ENCODE assay signal across 29 cellular contexts in genomic region chr2:88345842-88346241, GRCh38.
"Had no signal": no experiment of that assay in that cellular context is flagged by ENCODE, and none has a peak within 500 bp of the region (broad histone marks: within the 10 kb centered on the region; RNA-seq: fewer than 3 reads in every experiment).

No MANE protein-coding gene starts in this region.

- H3K9me3 ChIP-seq: ovary, psoas muscle, right lobe of liver, sigmoid colon, thoracic aorta, thyroid gland, upper lobe of left lung, vagina had no signal

- H3K27ac ChIP-seq: ovary, parathyroid adenoma, psoas muscle, right lobe of liver, sigmoid colon, stomach, thoracic aorta, thyroid gland, tibial nerve, upper lobe of left lung, vagina had no signal

- H3K9ac ChIP-seq: parathyroid adenoma had no signal

- H2AFZ ChIP-seq: parathyroid adenoma had no signal

- ATAC-seq: naive thymus-derived CD4-positive, alpha-beta T cell; natural killer cell; psoas muscle; right cardiac atrium; right lobe of liver; stimulated activated effector memory CD8-positive, alpha-beta T cell treated with anti-CD3 and anti-CD28 coated beads, Interleukin-12 subunit alpha, Interleukin-12 subunit beta, amount 100 ng/mL, for 72 hours; stimulated activated naive B cell treated with anti-CD40 and anti-IgM and Interleukin-4, amounts not matched to agents 10 μg/mL and 1 μg/mL and 100 μg/mL, for 72 hours had no signal

- H3K27me3 ChIP-seq: ovary, thyroid gland, vagina had no signal

- DNase-seq: naive thymus-derived CD4-positive, alpha-beta T cell; natural killer cell; occipital lobe; ovary; posterior cingulate gyrus; psoas muscle; right cardiac atrium; right lobe of liver; sigmoid colon; small intestine; stimulated activated CD4-positive, alpha-beta T cell treated with anti-CD3 and anti-CD28 coated beads, Interleukin-15, amount 100 ng/mL, for 24 hours; stimulated activated CD4-positive, alpha-beta T cell treated with anti-CD3 and anti-CD28 coated beads, Interleukin-2, amount 100 ng/mL, for 24 hours; stimulated activated CD4-positive, alpha-beta T cell treated with anti-CD3 and anti-CD28 coated beads, Interleukin-2, amount 100 ng/mL, for 48 hours; stimulated activated CD4-positive, alpha-beta T cell treated with anti-CD3 and anti-CD28 coated beads, Interleukin-4, amount 100 ng/mL, for 24 hours; stimulated activated naive B cell treated with anti-CD40 and anti-IgM and Interleukin-4, amounts not matched to agents 10 μg/mL and 1 μg/mL and 100 μg/mL, for 72 hours; stimulated activated naive CD4-positive, alpha-beta T cell treated with Interleukin-2 at 50 U/mL for 16 hours; stomach; thyroid gland; trophoblast cell; upper lobe of left lung had no signal

- H3K27ac Mint-ChIP-seq: naive thymus-derived CD4-positive, alpha-beta T cell; natural killer cell; nephron; progenitor cell of endocrine pancreas; stimulated activated effector memory CD8-positive, alpha-beta T cell treated with anti-CD3 and anti-CD28 coated beads, Interleukin-12 subunit alpha, Interleukin-12 subunit beta, amount 100 ng/mL, for 72 hours; stimulated activated naive B cell treated with anti-CD40 and anti-IgM and Interleukin-4, amounts not matched to agents 10 μg/mL and 1 μg/mL and 100 μg/mL, for 72 hours; stimulated activated naive CD8-positive, alpha-beta T cell treated with anti-CD3 and anti-CD28 coated beads, Interleukin-15, Interleukin-2, amounts not matched to agents 100 ng/mL and 50 ng/mL, for 24 hours had no signal

- H3K9me3 Mint-ChIP-seq: natural killer cell, neural crest cell had no signal

- H3K4me3 Mint-ChIP-seq: naive thymus-derived CD4-positive, alpha-beta T cell; natural killer cell; nephron; neural crest cell; stimulated activated effector memory CD8-positive, alpha-beta T cell treated with anti-CD3 and anti-CD28 coated beads, Interleukin-12 subunit alpha, Interleukin-12 subunit beta, amount 100 ng/mL, for 72 hours; stimulated activated naive B cell treated with anti-CD40 and anti-IgM and Interleukin-4, amounts not matched to agents 10 μg/mL and 1 μg/mL and 100 μg/mL, for 72 hours; stimulated activated naive CD8-positive, alpha-beta T cell treated with anti-CD3 and anti-CD28 coated beads, Interleukin-15, Interleukin-2, amounts not matched to agents 100 ng/mL and 50 ng/mL, for 24 hours had no signal

- H3K36me3 ChIP-seq: ovary, right lobe of liver, sigmoid colon, stomach, thoracic aorta, thyroid gland, tibial nerve, upper lobe of left lung, vagina had no signal

- H3K36me3 Mint-ChIP-seq: naive thymus-derived CD4-positive, alpha-beta T cell; natural killer cell; stimulated activated effector memory CD8-positive, alpha-beta T cell treated with anti-CD3 and anti-CD28 coated beads, Interleukin-12 subunit alpha, Interleukin-12 subunit beta, amount 100 ng/mL, for 72 hours had no signal

- H3K4me3 ChIP-seq: ovary, psoas muscle, right lobe of liver, sigmoid colon, stomach, thoracic aorta, thyroid gland, tibial nerve, upper lobe of left lung, vagina had no signal

- H3K4me1 ChIP-seq: parathyroid adenoma, psoas muscle had no signal

- H3K79me2 ChIP-seq: parathyroid adenoma had no signal

- H3K4me1 Mint-ChIP-seq: nephron; stimulated activated effector memory CD8-positive, alpha-beta T cell treated with anti-CD3 and anti-CD28 coated beads, Interleukin-12 subunit alpha, Interleukin-12 subunit beta, amount 100 ng/mL, for 72 hours had no signal
